8 cellular contexts compared by ENCODE assay signal in genomic region chr22:50508897-50509296, GRCh38. TPM values are rescaled to one million over a fixed set of nuclear protein-coding genes. Genes with fewer than 3 reads are reported as not detected.
A peak's percentile ranks its signal among the peaks of the same experiment; 100 is the strongest.
DNase-seq lines count a peak whose midpoint lies in the region; ATAC-seq and TF ChIP-seq lines count a peak whose summit lies in the region.

No MANE protein-coding gene starts in this region.

- peak overlapping the region; percentile 36 for H2AFZ ChIP-seq in smooth muscle cell (ENCODE audit: low read depth)

- H3K4me3 ChIP-seq in HAP-1 (peak overlapping the region; percentile 99), smooth muscle cell (peak overlapping the region; percentile 76)

- no peaks in the 10 kb centered on the region for H3K27me3 ChIP-seq in HAP-1 (ENCODE audit: low read depth)
- no peaks in the 10 kb centered on the region for H3K27me3 ChIP-seq in smooth muscle cell (ENCODE audit: low read depth)

- peaks cover 8% of the 10 kb centered on the region for H3K4me1 ChIP-seq in HAP-1
- peaks cover 12% of the 10 kb centered on the region for H3K4me1 ChIP-seq in smooth muscle cell (ENCODE audit: low read depth)

- peak overlapping the region; percentile 85 for H3K9ac ChIP-seq in smooth muscle cell (ENCODE audit: low read depth)

- CTCF ChIA-PET in activated B cell treated with CpG ODN at 0.5 μM for 24 hours (lab: Charles Lee) = interaction anchor here (1.5 to 3.7 kb wide), 2 partner anchors 13 to 16 kb away, joined by 3 to 36 read pairs; partner anchors contain the start of gene SCO2

- peaks cover 22% of the 10 kb centered on the region for H3K36me3 Mint-ChIP-seq in activated B cell treated with CpG ODN at 0.5 μM for 24 hours (ENCODE audit: low read depth)
- no peaks in the 10 kb centered on the region for H3K36me3 Mint-ChIP-seq in glutamatergic neuron (ENCODE audit: unreplicated experiment)

- no peak for ATAC-seq in activated B cell treated with CpG ODN at 0.5 μM for 24 hours (ENCODE audit: low read depth)
- ATAC-seq in HG02588 (IDR thresholded peaks at IDR 0.05; ENCODE audit: unreplicated experiment) = no peak

- H3K9me3 ChIP-seq in HAP-1 (no peaks in the 10 kb centered on the region), smooth muscle cell (replicated peaks; ENCODE audit: low read depth) (no peaks in the 10 kb centered on the region)

- DNase-seq in HAP-1 (ENCODE audit: low spot score in 2 of 2) = no peak
- DNase-seq in activated B cell treated with CpG ODN at 0.5 μM for 24 hours = no peak
- no peak for DNase-seq in glutamatergic neuron
- no peak for DNase-seq in smooth muscle cell (lab: John Stamatoyannopoulos, UW; ENCODE audit: unreplicated experiment)
- no peak for DNase-seq in activated CD4-positive, CD25-positive, alpha-beta regulatory T cell treated with anti-CD3 and anti-CD28 coated beads, Interleukin-2, amount 50 U/mL, for 72 hours
- DNase-seq in mucosa of gallbladder (ENCODE audit: low spot score) = no peak
- no peak for DNase-seq in NCI-H1930 (lab: John Stamatoyannopoulos, UW)

- peak overlapping the region; percentile 87 for H3K27ac ChIP-seq in smooth muscle cell (ENCODE audit: low read depth)

- H3K36me3 ChIP-seq in HAP-1 (replicated peaks) = peaks cover 32% of the 10 kb centered on the region
- H3K36me3 ChIP-seq in smooth muscle cell (ENCODE audit: low read depth) = no peaks in the 10 kb centered on the region

- peak overlapping the region; percentile 94 for H3K27ac Mint-ChIP-seq in activated B cell treated with CpG ODN at 0.5 μM for 24 hours
- peak overlapping the region; percentile 72 for H3K27ac Mint-ChIP-seq in glutamatergic neuron (ENCODE audit: unreplicated experiment)

- H3F3A ChIP-seq in smooth muscle cell (ENCODE audit: low read depth) = peaks cover 6% of the 10 kb centered on the region

- H3K4me3 Mint-ChIP-seq in activated B cell treated with CpG ODN at 0.5 μM for 24 hours (peak overlapping the region; percentile 94), glutamatergic neuron (ENCODE audit: unreplicated experiment) (peak overlapping the region; percentile 91)

- H3K9me3 Mint-ChIP-seq in activated B cell treated with CpG ODN at 0.5 μM for 24 hours = no peaks in the 10 kb centered on the region
- H3K9me3 Mint-ChIP-seq in glutamatergic neuron (ENCODE audit: unreplicated experiment) = peaks cover 4% of the 10 kb centered on the region

- H3K4me2 ChIP-seq in smooth muscle cell = peak overlapping the region; percentile 95

- TF ChIP-seq CTCF in activated B cell treated with CpG ODN at 0.5 μM for 24 hours (IDR thresholded peaks at IDR 0.05) (no peak), glutamatergic neuron (IDR thresholded peaks at IDR 0.05; ENCODE audit: partially characterized antibody, unreplicated experiment) (no peak), smooth muscle cell (IDR thresholded peaks at IDR 0.05; ENCODE audit: borderline replicate concordance, insufficient read depth, poor library complexity, severe bottlenecking) (no peak)

- H3K4me1 Mint-ChIP-seq in activated B cell treated with CpG ODN at 0.5 μM for 24 hours = peaks cover 20% of the 10 kb centered on the region
- H3K4me1 Mint-ChIP-seq in glutamatergic neuron (ENCODE audit: low read depth, unreplicated experiment) = peaks cover 3% of the 10 kb centered on the region

- H3K79me2 ChIP-seq in smooth muscle cell (ENCODE audit: low read depth) = peaks cover 72% of the 10 kb centered on the region

- 55% methylated on average over 3 of the region's 3 CpGs for WGBS in smooth muscle cell (ENCODE audit: low lambda C conversion rate)

- in situ Hi-C loops in HAP-1 (cut with MboI; ENCODE audit: low sequenced_read_pairs) = no loop called here

- peaks cover 21% of the 10 kb centered on the region for H4K20me1 ChIP-seq in smooth muscle cell (ENCODE audit: low read depth)

- intact Hi-C loops in activated B cell treated with CpG ODN at 0.5 μM for 24 hours (cut with micrococcal nuclease) = loop anchor here (1.0 kb wide), 5 partner anchors 16 to 265 kb away; partner anchors contain the start of genes CHKB, SCO2 and SYCE3

- H3K27me3 Mint-ChIP-seq in activated B cell treated with CpG ODN at 0.5 μM for 24 hours = no peaks in the 10 kb centered on the region
- H3K27me3 Mint-ChIP-seq in glutamatergic neuron (ENCODE audit: unreplicated experiment) = peaks cover 7% of the 10 kb centered on the region

- POLR2A ChIA-PET in activated B cell treated with CpG ODN at 0.5 μM for 24 hours (lab: Charles Lee) = interaction anchor here (0.9 to 5.4 kb wide), 8 partner anchors 8 to 265 kb away, joined by 3 to 175 read pairs (median 14); partner anchors contain the start of genes SCO2, SYCE3 and TYMP

RNA-seq across cellular contexts. Expression of gene NCAPH2, which starts 0.9 kb away (rescaled TPM):
- total RNA-seq in activated B cell treated with CpG ODN at 0.5 μM for 24 hours (63.9 and 68.2 TPM in 2 replicates), glutamatergic neuron (ENCODE audit: unreplicated experiment) (52.9 TPM), smooth muscle cell (20.7 and 24.1 TPM in 2 replicates), mucosa of gallbladder (35.2 TPM)
- polyA plus RNA-seq in smooth muscle cell = 42.0 and 45.7 TPM in 2 replicates

RNA-seq across cellular contexts. Expression of gene LMF2, which starts 1.4 kb away (rescaled TPM):
- 76.6 and 81.0 TPM in 2 replicates for total RNA-seq in activated B cell treated with CpG ODN at 0.5 μM for 24 hours
- 62.2 TPM for total RNA-seq in glutamatergic neuron (ENCODE audit: unreplicated experiment)
- total RNA-seq in smooth muscle cell = 53.5 and 56.3 TPM in 2 replicates
- polyA plus RNA-seq in smooth muscle cell = 117 and 130 TPM in 2 replicates
- 89.1 TPM for total RNA-seq in mucosa of gallbladder

RNA-seq across cellular contexts. Expression of gene SCO2, which starts 16.5 kb away (rescaled TPM):
- total RNA-seq in activated B cell treated with CpG ODN at 0.5 μM for 24 hours (7.1 and 11.6 TPM in 2 replicates), glutamatergic neuron (ENCODE audit: unreplicated experiment) (4.8 TPM), smooth muscle cell (1.5 and 3.2 TPM in 2 replicates), mucosa of gallbladder (1.3 TPM)
- polyA plus RNA-seq in smooth muscle cell = 17.6 and 22.6 TPM in 2 replicates

RNA-seq across cellular contexts. Expression of gene TYMP, which starts 20.9 kb away (rescaled TPM):
- total RNA-seq in activated B cell treated with CpG ODN at 0.5 μM for 24 hours (91.8 and 92.9 TPM in 2 replicates), glutamatergic neuron (ENCODE audit: unreplicated experiment) (1.2 TPM), smooth muscle cell (85.8 and 87.4 TPM in 2 replicates), mucosa of gallbladder (34.8 TPM)
- 263 and 287 TPM in 2 replicates for polyA plus RNA-seq in smooth muscle cell

RNA-seq across cellular contexts. Expression of gene MIOX, which starts 22.2 kb away (rescaled TPM):
- total RNA-seq in activated B cell treated with CpG ODN at 0.5 μM for 24 hours (0.15 and 0.22 TPM in 2 replicates), glutamatergic neuron (ENCODE audit: unreplicated experiment) (4.0 TPM), smooth muscle cell (2.1 TPM in 1 of 2 replicates, not detected in the other), mucosa of gallbladder (1.6 TPM)
- polyA plus RNA-seq in smooth muscle cell = 0.49 and 0.54 TPM in 2 replicates
